ENCODE assay signal across 12 cellular contexts in genomic region chr19:45100797-45101196, GRCh38. TPM values are rescaled to one million over a fixed set of nuclear protein-coding genes. Genes with fewer than 3 reads are reported as not detected.
A peak's percentile ranks its signal among the peaks of the same experiment; 100 is the strongest.
DNase-seq lines count a peak whose midpoint lies in the region; ATAC-seq, FAIRE-seq and TF ChIP-seq lines count a peak whose summit lies in the region.
"Had no signal": no experiment of that assay in that cellular context is flagged by ENCODE, and none has a peak within 500 bp of the region (broad histone marks: within the 10 kb centered on the region; RNA-seq: fewer than 3 reads in every experiment).

No MANE protein-coding gene starts in this region.

- no peak overlapping the region for H3K4me2 ChIP-seq in HepG2 (ENCODE audit: low read depth, low read length)

- peaks cover 13 to 50% (median 25%) of the 10 kb centered on the region in 4 donors for H3K4me1 ChIP-seq in liver (ENCODE audit: control insufficient read depth in 4 of 4, insufficient read depth in 4 of 4, low read length in 3 of 4)
- peaks cover 100% of the 10 kb centered on the region for H3K4me1 ChIP-seq in HepG2 (ENCODE audit: insufficient read depth, low read length)

- TF ChIP-seq RAD21 in liver (IDR thresholded peaks at IDR 0.05) (no peak), HepG2 (CRISPR knock-in tag; IDR thresholded peaks at IDR 0.05) (no peak)

- 71% methylated on average over 9 of the region's 9 CpGs for WGBS in liver
- 79% methylated on average over 6 of the region's 9 CpGs for WGBS in HepG2 (ENCODE audit: low lambda C conversion rate)

- peaks cover 18% of the 10 kb centered on the region for H4K20me1 ChIP-seq in HepG2 (ENCODE audit: insufficient read depth, low read length)

- H3K9me3 ChIP-seq in liver (ENCODE audit: control insufficient read depth in 4 of 4, low read length in 3 of 4) (no peaks in the 10 kb centered on the region), HepG2 (ENCODE audit: low read length) (no peaks in the 10 kb centered on the region)
- H3K9me3 ChIP-seq: uterus had no signal

- TF ChIP-seq CTCF in liver (IDR thresholded peaks at IDR 0.05; ENCODE audit: low read depth, low read length, missing input control) (no peak), HepG2 (CRISPR knock-in tag; IDR thresholded peaks at IDR 0.05) (no peak)

- in situ Hi-C loops in HepG2 (cut with HindIII; ENCODE audit: extremely low pct_ligation_motif_present, low pct_unique_long_range_greater_than_20kb) = no loop called here

- TF ChIP-seq POLR2A in HepG2 (IDR thresholded peaks at IDR 0.05; ENCODE audit: insufficient read depth in 1 of 2, low read depth in 2 of 2, low read length in 2 of 2) = no peak

- no peak overlapping the region for H2AFZ ChIP-seq in HepG2 (ENCODE audit: low read length)

- no peaks in the 10 kb centered on the region for H3K36me3 ChIP-seq in liver (ENCODE audit: control insufficient read depth in 4 of 4, insufficient read depth in 3 of 4, low read depth in 1 of 4, low read length in 3 of 4)
- H3K36me3 ChIP-seq in HepG2 (replicated peaks in 1 of 2; ENCODE audit: control insufficient read depth in 1 of 2, insufficient read depth in 2 of 2, low read length in 2 of 2) = peaks cover 0 to 5% of the 10 kb centered on the region in 2 experiments; a peak in 2 of 5 replicates
- H3K36me3 ChIP-seq: uterus had no signal

- no peak for FAIRE-seq in HepG2 (lab: Jason Lieb, UNC)

- ATAC-seq in HepG2 = no peak
- no peak for ATAC-seq in GM18870 (IDR thresholded peaks at IDR 0.05; ENCODE audit: unreplicated experiment)
- no peak for ATAC-seq in HG02678 (IDR thresholded peaks at IDR 0.05; ENCODE audit: unreplicated experiment)

- H3K79me2 ChIP-seq in HepG2 (ENCODE audit: insufficient read depth, low read length) = peaks cover 98% of the 10 kb centered on the region

- H3K27me3 ChIP-seq in liver (ENCODE audit: control insufficient read depth in 4 of 4, insufficient read depth in 4 of 4, low read length in 3 of 4) (no peaks in the 10 kb centered on the region), HepG2 (ENCODE audit: control insufficient read depth in 1 of 2, insufficient read depth in 2 of 2, low read length in 2 of 2) (no peaks in the 10 kb centered on the region)
- H3K27me3 ChIP-seq: uterus had no signal

- intact Hi-C loops in HepG2 (cut with micrococcal nuclease; ENCODE audit: unreplicated experiment) = no loop called here

- H3K27ac ChIP-seq in liver (ENCODE audit: low read depth in 1 of 2, low read length in 2 of 2) = no peak overlapping the region
- no peak overlapping the region for H3K27ac ChIP-seq in HepG2 (ENCODE audit: extremely low read length, insufficient read depth, low read length)
- H3K27ac ChIP-seq: coronary artery, HL-60, uterus had no signal

- CTCF ChIA-PET in HepG2 (lab: Yijun Ruan, JAX; ENCODE audit: low intra/inter-chr PET ratio, low total read pairs) = no interaction called here

- DNase-seq in HepG2 (ENCODE audit: low spot score) = no peak
- DNase-seq in kidney tubule cell (ENCODE audit: low spot score) = peak; percentile 82
- no peak for DNase-seq in NCI-H187 (lab: John Stamatoyannopoulos, UW)
- DNase-seq: ACHN; activated CD8-positive, alpha-beta memory T cell treated with anti-CD3 and anti-CD28 coated beads, Interleukin-2, amount 50 U/mL, for 48 hours; stimulated activated CD4-positive, alpha-beta T cell treated with anti-CD3 and anti-CD28 coated beads, Interleukin-4, amount 100 ng/mL, for 4 hours; uterus had no signal

- POLR2A ChIA-PET in HepG2 (lab: Yijun Ruan, JAX) = no interaction called here

- H3K9ac ChIP-seq in liver (ENCODE audit: low read depth in 1 of 2, low read length in 2 of 2) = no peak overlapping the region
- H3K9ac ChIP-seq in HepG2 (ENCODE audit: insufficient read depth, low read depth, low read length) = no peak overlapping the region

- no peak overlapping the region for H3K4me3 ChIP-seq in liver (ENCODE audit: low read depth in 1 of 3, low read length in 3 of 3)
- no peak overlapping the region for H3K4me3 ChIP-seq in HepG2 (replicated peaks in 1 of 3; ENCODE audit: insufficient read depth in 1 of 3, low read depth in 2 of 3, low read length in 3 of 3)
- H3K4me3 ChIP-seq: coronary artery, uterus had no signal

- TF ChIP-seq EP300 in HepG2 (IDR thresholded peaks at IDR 0.05; ENCODE audit: low read depth in 2 of 2, low read length in 2 of 2) (no peak), HepG2 (CRISPR knock-in tag; IDR thresholded peaks at IDR 0.05; ENCODE audit: borderline replicate concordance) (no peak)

- BruUV-seq in HepG2 (replicated peaks; lab: Mats Ljungman, UMichigan) = no TSS peak

RNA-seq across cellular contexts. Expression of gene PPP1R37, which starts 7.8 kb away (rescaled TPM):
- 10 to 100 TPM in 1 of 2 donors, 1 to 10 TPM in 1; 9.8 to 10.4 TPM for total RNA-seq in liver
- polyA plus RNA-seq in liver = 1 to 10 TPM; 1.8 to 8.7 TPM
- 9.2 and 14.3 TPM in 2 replicates for total RNA-seq in HepG2 (2016; rRNA removed; fragmentation: Illumina TruSeq; extraction: Trizol)
- total RNA-seq in HepG2 (2016; cell fraction: cytosol; rRNA removed; fragmentation: Illumina TruSeq; extraction: Trizol; ENCODE audit: low read depth) = 6.7 and 9.0 TPM in 2 replicates
- 7.3 and 15.4 TPM in 2 replicates for total RNA-seq in HepG2 (2016; cell fraction: insoluble cytoplasmic fraction; rRNA removed; fragmentation: Illumina TruSeq; extraction: Trizol)
- 14.2 and 14.9 TPM in 2 replicates for total RNA-seq in HepG2 (2016; cell fraction: membrane; rRNA removed; fragmentation: Illumina TruSeq; extraction: Trizol)
- total RNA-seq in HepG2 (2016; cell fraction: nucleus; rRNA removed; fragmentation: Illumina TruSeq; extraction: Trizol) = 12.9 and 14.6 TPM in 2 replicates
- polyA plus RNA-seq in HepG2 (2011; rRNA removed) = 9.0 and 13.9 TPM in 2 replicates
- 7.3 and 11.2 TPM in 2 replicates for polyA plus RNA-seq in HepG2 (2011; cell fraction: cytosol; rRNA removed)
- 51.9 and 57.4 TPM in 2 replicates for polyA plus RNA-seq in HepG2 (2011; cell fraction: nucleus; rRNA removed)
- polyA plus RNA-seq in HepG2 (2012) = 9.6 and 15.6 TPM in 2 replicates
- 3.7 and 4.8 TPM in 2 replicates for polyA plus RNA-seq in HepG2 (2016; cell fraction: cytosol; fragmentation: Illumina TruSeq; extraction: Trizol; ENCODE audit: low read depth)
- 8.4 and 10.5 TPM in 2 replicates for polyA plus RNA-seq in HepG2 (2016; cell fraction: insoluble cytoplasmic fraction; fragmentation: Illumina TruSeq; extraction: Trizol; ENCODE audit: low read depth)
- 7.2 and 9.9 TPM in 2 replicates for polyA plus RNA-seq in HepG2 (2016; cell fraction: membrane; fragmentation: Illumina TruSeq; extraction: Trizol; ENCODE audit: low read depth)
- polyA plus RNA-seq in HepG2 (2016; cell fraction: nucleus; fragmentation: Illumina TruSeq; extraction: Trizol; ENCODE audit: insufficient read depth, low read depth) = 30.3 and 31.0 TPM in 2 replicates
- polyA minus RNA-seq in HepG2 (2011; rRNA and poly(A)+ RNA removed; ENCODE audit: low replicate concordance) = 11.1 and 11.5 TPM in 2 replicates
- 4.2 and 5.6 TPM in 2 replicates for polyA minus RNA-seq in HepG2 (2011; cell fraction: cytosol; rRNA and poly(A)+ RNA removed)
- 11.2 and 12.4 TPM in 2 replicates for polyA minus RNA-seq in HepG2 (2011; cell fraction: nucleus; rRNA and poly(A)+ RNA removed)

RNA-seq across cellular contexts. Expression of gene GEMIN7, which starts 21.7 kb away (rescaled TPM):
- total RNA-seq in liver = 10 to 100 TPM; 10.0 to 16.2 TPM
- polyA plus RNA-seq in liver = 10 to 100 TPM; 22.7 to 25.2 TPM
- total RNA-seq in HepG2 (2016; rRNA removed; fragmentation: Illumina TruSeq; extraction: Trizol) = 30.6 and 42.0 TPM in 2 replicates
- total RNA-seq in HepG2 (2016; cell fraction: cytosol; rRNA removed; fragmentation: Illumina TruSeq; extraction: Trizol; ENCODE audit: low read depth) = 15.7 and 22.3 TPM in 2 replicates
- total RNA-seq in HepG2 (2016; cell fraction: insoluble cytoplasmic fraction; rRNA removed; fragmentation: Illumina TruSeq; extraction: Trizol) = 34.9 and 39.3 TPM in 2 replicates
- total RNA-seq in HepG2 (2016; cell fraction: membrane; rRNA removed; fragmentation: Illumina TruSeq; extraction: Trizol) = 28.5 and 42.7 TPM in 2 replicates
- total RNA-seq in HepG2 (2016; cell fraction: nucleus; rRNA removed; fragmentation: Illumina TruSeq; extraction: Trizol) = 13.0 and 14.5 TPM in 2 replicates
- 22.2 and 24.1 TPM in 2 replicates for polyA plus RNA-seq in HepG2 (2011; rRNA removed)
- 22.8 and 32.6 TPM in 2 replicates for polyA plus RNA-seq in HepG2 (2011; cell fraction: cytosol; rRNA removed)
- polyA plus RNA-seq in HepG2 (2011; cell fraction: nucleus; rRNA removed) = 31.3 and 38.6 TPM in 2 replicates
- 22.7 and 23.7 TPM in 2 replicates for polyA plus RNA-seq in HepG2 (2012)
- 28.4 and 37.8 TPM in 2 replicates for polyA plus RNA-seq in HepG2 (2016; cell fraction: cytosol; fragmentation: Illumina TruSeq; extraction: Trizol; ENCODE audit: low read depth)
- 62.1 and 65.3 TPM in 2 replicates for polyA plus RNA-seq in HepG2 (2016; cell fraction: insoluble cytoplasmic fraction; fragmentation: Illumina TruSeq; extraction: Trizol; ENCODE audit: low read depth)
- 40.2 and 48.8 TPM in 2 replicates for polyA plus RNA-seq in HepG2 (2016; cell fraction: membrane; fragmentation: Illumina TruSeq; extraction: Trizol; ENCODE audit: low read depth)
- polyA plus RNA-seq in HepG2 (2016; cell fraction: nucleus; fragmentation: Illumina TruSeq; extraction: Trizol; ENCODE audit: insufficient read depth, low read depth) = 33.1 and 40.0 TPM in 2 replicates
- polyA minus RNA-seq in HepG2 (2011; rRNA and poly(A)+ RNA removed; ENCODE audit: low replicate concordance) = 20.1 and 20.5 TPM in 2 replicates
- polyA minus RNA-seq in HepG2 (2011; cell fraction: cytosol; rRNA and poly(A)+ RNA removed) = 12.5 and 19.8 TPM in 2 replicates
- polyA minus RNA-seq in HepG2 (2011; cell fraction: nucleus; rRNA and poly(A)+ RNA removed) = 7.9 and 9.2 TPM in 2 replicates

RNA-seq across cellular contexts. Expression of gene ZNF296, which starts 24.5 kb away (rescaled TPM):
- total RNA-seq in liver (under 1 TPM; 0.17 to 0.42 TPM), HepG2 (2016; rRNA removed; fragmentation: Illumina TruSeq; extraction: Trizol) (0.62 and 0.63 TPM in 2 replicates)
- polyA plus RNA-seq in liver (under 1 TPM in 1 of 2 donors, not detected in 1; 0.16 TPM), HepG2 (2011; rRNA removed) (0.26 and 0.39 TPM in 2 replicates)
- 0.71 and 0.97 TPM in 2 replicates for total RNA-seq in HepG2 (2016; cell fraction: cytosol; rRNA removed; fragmentation: Illumina TruSeq; extraction: Trizol; ENCODE audit: low read depth)
- 0.43 and 0.91 TPM in 2 replicates for total RNA-seq in HepG2 (2016; cell fraction: insoluble cytoplasmic fraction; rRNA removed; fragmentation: Illumina TruSeq; extraction: Trizol)
- 1.4 and 1.9 TPM in 2 replicates for total RNA-seq in HepG2 (2016; cell fraction: membrane; rRNA removed; fragmentation: Illumina TruSeq; extraction: Trizol)
- 0.62 and 0.72 TPM in 2 replicates for total RNA-seq in HepG2 (2016; cell fraction: nucleus; rRNA removed; fragmentation: Illumina TruSeq; extraction: Trizol)
- 0.15 and 0.32 TPM in 2 replicates for polyA plus RNA-seq in HepG2 (2011; cell fraction: cytosol; rRNA removed)
- 1.2 and 1.3 TPM in 2 replicates for polyA plus RNA-seq in HepG2 (2011; cell fraction: nucleus; rRNA removed)
- polyA plus RNA-seq in HepG2 (2012) = 1.2 and 1.5 TPM in 2 replicates
- polyA plus RNA-seq in HepG2 (2016; cell fraction: cytosol; fragmentation: Illumina TruSeq; extraction: Trizol; ENCODE audit: low read depth) = 1.3 TPM in 2 replicates
- 2.2 and 2.9 TPM in 2 replicates for polyA plus RNA-seq in HepG2 (2016; cell fraction: insoluble cytoplasmic fraction; fragmentation: Illumina TruSeq; extraction: Trizol; ENCODE audit: low read depth)
- polyA plus RNA-seq in HepG2 (2016; cell fraction: membrane; fragmentation: Illumina TruSeq; extraction: Trizol; ENCODE audit: low read depth) = 1.2 and 1.5 TPM in 2 replicates
- polyA plus RNA-seq in HepG2 (2016; cell fraction: nucleus; fragmentation: Illumina TruSeq; extraction: Trizol; ENCODE audit: insufficient read depth, low read depth) = 2.3 and 4.7 TPM in 2 replicates
- 0.47 and 0.64 TPM in 2 replicates for polyA minus RNA-seq in HepG2 (2011; rRNA and poly(A)+ RNA removed; ENCODE audit: low replicate concordance)
- 1.2 and 2.5 TPM in 2 replicates for polyA minus RNA-seq in HepG2 (2011; cell fraction: cytosol; rRNA and poly(A)+ RNA removed)
- 0.37 and 0.39 TPM in 2 replicates for polyA minus RNA-seq in HepG2 (2011; cell fraction: nucleus; rRNA and poly(A)+ RNA removed)

RNA-seq across cellular contexts. Expression of gene NKPD1, which starts 60.0 kb away (rescaled TPM):
- total RNA-seq in liver = not detected
- polyA plus RNA-seq in liver = not detected
- not detected in 2 replicates for total RNA-seq in HepG2 (2016; rRNA removed; fragmentation: Illumina TruSeq; extraction: Trizol)
- total RNA-seq in HepG2 (2016; cell fraction: cytosol; rRNA removed; fragmentation: Illumina TruSeq; extraction: Trizol; ENCODE audit: low read depth) = not detected in 2 replicates
- not detected in 2 replicates for total RNA-seq in HepG2 (2016; cell fraction: insoluble cytoplasmic fraction; rRNA removed; fragmentation: Illumina TruSeq; extraction: Trizol)
- total RNA-seq in HepG2 (2016; cell fraction: membrane; rRNA removed; fragmentation: Illumina TruSeq; extraction: Trizol) = not detected in 2 replicates
- total RNA-seq in HepG2 (2016; cell fraction: nucleus; rRNA removed; fragmentation: Illumina TruSeq; extraction: Trizol) = not detected in 2 replicates
- polyA plus RNA-seq in HepG2 (2011; rRNA removed) = 0.03 and 0.10 TPM in 2 replicates
- 0.03 and 0.04 TPM in 2 replicates for polyA plus RNA-seq in HepG2 (2011; cell fraction: cytosol; rRNA removed)
- polyA plus RNA-seq in HepG2 (2011; cell fraction: nucleus; rRNA removed) = 0.42 and 0.51 TPM in 2 replicates
- 0.04 TPM in 1 of 2 replicates, not detected in the other for polyA plus RNA-seq in HepG2 (2012)
- polyA plus RNA-seq in HepG2 (2016; cell fraction: cytosol; fragmentation: Illumina TruSeq; extraction: Trizol; ENCODE audit: low read depth) = not detected in 2 replicates
- not detected in 2 replicates for polyA plus RNA-seq in HepG2 (2016; cell fraction: insoluble cytoplasmic fraction; fragmentation: Illumina TruSeq; extraction: Trizol; ENCODE audit: low read depth)
- polyA plus RNA-seq in HepG2 (2016; cell fraction: membrane; fragmentation: Illumina TruSeq; extraction: Trizol; ENCODE audit: low read depth) = not detected in 2 replicates
- polyA plus RNA-seq in HepG2 (2016; cell fraction: nucleus; fragmentation: Illumina TruSeq; extraction: Trizol; ENCODE audit: insufficient read depth, low read depth) = 0.14 TPM in 1 of 2 replicates, not detected in the other
- polyA minus RNA-seq in HepG2 (2011; rRNA and poly(A)+ RNA removed; ENCODE audit: low replicate concordance) = 0.12 and 0.14 TPM in 2 replicates
- not detected in 2 replicates for polyA minus RNA-seq in HepG2 (2011; cell fraction: cytosol; rRNA and poly(A)+ RNA removed)
- 0.13 TPM in 1 of 2 replicates, not detected in the other for polyA minus RNA-seq in HepG2 (2011; cell fraction: nucleus; rRNA and poly(A)+ RNA removed)
